Comparison of ENCODE assay signal across 18 cellular contexts in genomic region chr12:5085896-5086295, GRCh38. TPM values are rescaled to one million over a fixed set of nuclear protein-coding genes. Genes with fewer than 3 reads are reported as not detected.
DNase-seq lines count a peak whose midpoint lies in the region; ATAC-seq and TF ChIP-seq lines count a peak whose summit lies in the region.
"Had no signal": no experiment of that assay in that cellular context is flagged by ENCODE, and none has a peak within 500 bp of the region (broad histone marks: within the 10 kb centered on the region; RNA-seq: fewer than 3 reads in every experiment).

No MANE protein-coding gene starts in this region.

- H3K27ac Mint-ChIP-seq in Caco-2 (ENCODE audit: unreplicated experiment): no peak overlapping the region
- H3K27ac Mint-ChIP-seq: WTC11 had no signal

- intact Hi-C loops in gastrocnemius medialis (cut with DNase I; ENCODE audit: low total_unique reads): loop anchor here (2.0 kb wide), 1 partner anchor 231 kb away; no protein-coding TSS in a partner anchor
- intact Hi-C loops in transverse colon (cut with DNase I; ENCODE audit: low total_unique reads): loop anchor here (2.0 to 10.0 kb wide), 2 partner anchors 65 to 231 kb away; no protein-coding TSS in a partner anchor
- intact Hi-C loops in Caco-2 (cut with micrococcal nuclease; ENCODE audit: unreplicated experiment): no loop called here

- H3K36me3 ChIP-seq in gastrocnemius medialis: no peaks in the 10 kb centered on the region
- H3K36me3 ChIP-seq in transverse colon: no peaks in the 10 kb centered on the region
- no peaks in the 10 kb centered on the region for H3K36me3 ChIP-seq in Caco-2 (ENCODE audit: control insufficient read depth, insufficient read depth, low read length)
- H3K36me3 ChIP-seq: tibial artery had no signal

- 59% methylated on average over 3 of the region's 3 CpGs; no CpG with 5 or more reads in 1 of the 2 donors for WGBS in transverse colon (ENCODE audit: low coverage in 1 of 2), 2 donors

- H3K9me3 ChIP-seq in gastrocnemius medialis: no peaks in the 10 kb centered on the region
- no peaks in the 10 kb centered on the region for H3K9me3 ChIP-seq in transverse colon
- H3K9me3 ChIP-seq in Caco-2: no peaks in the 10 kb centered on the region
- H3K9me3 ChIP-seq: A549, tibial artery had no signal

- no peak for ATAC-seq in gastrocnemius medialis
- ATAC-seq: A549, WTC11 had no signal

- H3K9me3 Mint-ChIP-seq in Caco-2 (ENCODE audit: unreplicated experiment): no peaks in the 10 kb centered on the region
- H3K9me3 Mint-ChIP-seq: WTC11 had no signal

- POLR2A ChIA-PET in Caco-2 (lab: Charles Lee): no interaction called here

- TF ChIP-seq POLR2A in gastrocnemius medialis (IDR thresholded peaks at IDR 0.05) (no peak), transverse colon (IDR thresholded peaks at IDR 0.05) (no peak)

- CTCF ChIA-PET in Caco-2 (lab: Charles Lee): interaction anchor here (2.1 kb wide), 1 partner anchor 230 kb away, joined by 4 read pairs; no protein-coding TSS in a partner anchor

- DNase-seq in ACHN (peak; percentile 97), HS-27A (ENCODE audit: low read depth) (peak; percentile 74), astrocyte of the hippocampus (ENCODE audit: low read depth, low spot score) (peak; percentile 94), glomerular visceral epithelial cell (ENCODE audit: extremely low spot score) (peak; percentile 91), gastrocnemius medialis (no peak), transverse colon (no peak), GM19238 (ENCODE audit: insufficient read length, low spot score) (no peak), Caco-2 (no peak)
- DNase-seq: DMS79, hypothalamus, NCI-H1417 treated with DMSO at 0.1 percent for 48 hours, NCI-H774, occipital lobe, SIG-M5, tibial artery had no signal

- H3K4me3 ChIP-seq in gastrocnemius medialis: no peak overlapping the region
- H3K4me3 ChIP-seq in transverse colon: no peak overlapping the region
- H3K4me3 ChIP-seq in Caco-2 (ENCODE audit: low read depth, low read length): no peak overlapping the region
- H3K4me3 ChIP-seq: A549, lung, tibial artery had no signal

- in situ Hi-C loops in ACHN (cut with HindIII; ENCODE audit: low pct_ligation_motif_present, low pct_unique_long_range_greater_than_20kb, low sequenced_read_pairs) (no loop called here), gastrocnemius medialis (cut with MboI; ENCODE audit: low sequenced_read_pairs in 4 of 4) (loop anchor here (5.0 to 10.0 kb wide), 4 partner anchors 64 to 231 kb away; no protein-coding TSS in a partner anchor), transverse colon (cut with MboI; ENCODE audit: low pct_ligation_motif_present in 1 of 4, low pct_unique_long_range_greater_than_20kb in 1 of 4, low sequenced_read_pairs in 3 of 4) (loop anchor here in 3 of 4 donors (5.0 to 10.0 kb wide), 2 partner anchors 61 to 64 kb away; no protein-coding TSS in a partner anchor)

- H3K36me3 Mint-ChIP-seq in Caco-2 (ENCODE audit: insufficient read depth, unreplicated experiment): no peaks in the 10 kb centered on the region
- H3K36me3 Mint-ChIP-seq: WTC11 had no signal

- H3K27me3 Mint-ChIP-seq in Caco-2 (ENCODE audit: insufficient read depth, unreplicated experiment): peaks cover 32% of the 10 kb centered on the region

- TF ChIP-seq CTCF in gastrocnemius medialis (IDR thresholded peaks at IDR 0.05 in 4 of 5, conservative IDR thresholded peaks at IDR 0.05 in 1 of 5) (no peak), transverse colon (IDR thresholded peaks at IDR 0.05) (no peak), Caco-2 (IDR thresholded peaks at IDR 0.05; ENCODE audit: insufficient read depth in 1 of 2, low read depth in 1 of 2, low read length in 1 of 2, severe bottlenecking in 1 of 2, unreplicated experiment in 1 of 2) (no peak)

- H3K4me3 Mint-ChIP-seq in Caco-2 (ENCODE audit: unreplicated experiment): no peak overlapping the region
- H3K4me3 Mint-ChIP-seq: WTC11 had no signal

- no TSS peak for BruUV-seq in Caco-2 (replicated peaks; lab: Mats Ljungman, UMichigan)

- no peak for TF ChIP-seq EP300 in transverse colon (IDR thresholded peaks at IDR 0.05; ENCODE audit: low read depth)

- H3K27ac ChIP-seq in gastrocnemius medialis: no peak overlapping the region
- H3K27ac ChIP-seq in transverse colon: no peak overlapping the region
- H3K27ac ChIP-seq: A549 had no signal

- H3K4me1 ChIP-seq in gastrocnemius medialis (no peaks in the 10 kb centered on the region), transverse colon (no peaks in the 10 kb centered on the region), Caco-2 (no peaks in the 10 kb centered on the region)

- no peaks in the 10 kb centered on the region for H3K4me1 Mint-ChIP-seq in Caco-2 (ENCODE audit: low read depth, unreplicated experiment)

- H3K27me3 ChIP-seq in gastrocnemius medialis (no peaks in the 10 kb centered on the region), transverse colon (peaks cover 4% of the 10 kb centered on the region), Caco-2 (replicated peaks; ENCODE audit: control insufficient read depth, insufficient read depth, low read length) (peaks cover 2% of the 10 kb centered on the region; the same call in 1 of the 2 replicates)
- H3K27me3 ChIP-seq: tibial artery had no signal

RNA-seq across cellular contexts. Expression of gene KCNA5, which starts 42.2 kb away (rescaled TPM):
- total RNA-seq in gastrocnemius medialis: 1 to 10 TPM in 1 of 4 donors, under 1 TPM in 3; 0.52 to 3.2 (median 0.84) TPM
- total RNA-seq in transverse colon: 1 to 10 TPM in 3 of 4 donors, under 1 TPM in 1; 0.60 to 3.7 (median 2.0) TPM
- not detected in 2 replicates for total RNA-seq in Caco-2 (2022)

Comparison
In these comparisons a context has a peak if more than half of its experiments do, and no peak if none do; other contexts are left out.
1. DNase-seq: peak in ACHN (single experiment), HS-27A (single experiment), astrocyte of the hippocampus (single experiment) and glomerular visceral epithelial cell (single experiment); none in gastrocnemius medialis (0 of 2), transverse colon (single experiment), GM19238 (single experiment) and Caco-2 (0 of 2).